Comparison of ENCODE assay signal across 7 cellular contexts in genomic region chr6:18400831-18401446, GRCh38. TPM values are rescaled to one million over a fixed set of nuclear protein-coding genes. Genes with fewer than 3 reads are reported as not detected.
A peak's percentile ranks its signal among the peaks of the same experiment; 100 is the strongest.
DNase-seq lines count a peak whose midpoint lies in the region; ATAC-seq, FAIRE-seq and TF ChIP-seq lines count a peak whose summit lies in the region.

No MANE protein-coding gene starts in this region.

- H3K9me3 ChIP-seq in OCI-LY3 (ENCODE audit: insufficient read depth, low read length) (no peaks in the 10 kb centered on the region), keratinocyte (ENCODE audit: control insufficient read depth, low read depth, low read length) (no peaks in the 10 kb centered on the region)

- DNase-seq in keratinocyte (ENCODE audit: low read depth, low spot score) = no peak
- no peak for DNase-seq in hippocampal formation (lab: John Stamatoyannopoulos, UW)
- no peak for DNase-seq in NCI-H1436 (lab: John Stamatoyannopoulos, UW)

- H2AFZ ChIP-seq in OCI-LY3 (ENCODE audit: low read depth, low read length) (no peak overlapping the region), keratinocyte (ENCODE audit: control insufficient read depth, low read length) (no peak overlapping the region)

- H3K4me3 ChIP-seq in OCI-LY3 (ENCODE audit: low read length) (peak overlapping the region; percentile 22; the same call in 1 of the 2 replicates), keratinocyte (ENCODE audit: control insufficient read depth in 2 of 3, extremely low read depth in 1 of 3, insufficient read depth in 2 of 3, low read depth in 1 of 3, low read length in 3 of 3) (no peak overlapping the region)

- H3K27me3 ChIP-seq in OCI-LY3 (ENCODE audit: low read depth, low read length) = no peaks in the 10 kb centered on the region
- no peaks in the 10 kb centered on the region for H3K27me3 ChIP-seq in keratinocyte (ENCODE audit: control insufficient read depth, extremely low read depth, insufficient read depth, low read length)

- peak overlapping the region; percentile 64 for H3K9ac ChIP-seq in OCI-LY3 (ENCODE audit: low read length)
- H3K9ac ChIP-seq in keratinocyte (ENCODE audit: control insufficient read depth, extremely low read depth, insufficient read depth, low read length) = no peak overlapping the region

- H3K27ac ChIP-seq in OCI-LY3 (ENCODE audit: low read length) (peak overlapping the region; percentile 98), keratinocyte (ENCODE audit: control insufficient read depth, insufficient read depth, low read length) (no peak overlapping the region)

- H4K20me1 ChIP-seq in OCI-LY3 (ENCODE audit: insufficient read depth, low read length) = peaks cover 76% of the 10 kb centered on the region
- H4K20me1 ChIP-seq in keratinocyte (ENCODE audit: control insufficient read depth, extremely low read depth, insufficient read depth, low read length) = no peaks in the 10 kb centered on the region

- no peaks in the 10 kb centered on the region for H3K9me1 ChIP-seq in keratinocyte (ENCODE audit: control insufficient read depth, extremely low read depth, insufficient read depth, low read length)

- H3K79me2 ChIP-seq in OCI-LY3 (ENCODE audit: low read length) = peaks cover 91% of the 10 kb centered on the region
- peaks cover 44% of the 10 kb centered on the region for H3K79me2 ChIP-seq in keratinocyte (ENCODE audit: control insufficient read depth, insufficient read depth, low read length)

- H3K4me2 ChIP-seq in OCI-LY3 (ENCODE audit: low read length) (peak overlapping the region; percentile 56), keratinocyte (ENCODE audit: control insufficient read depth, extremely low read depth, insufficient read depth, low read depth, low read length) (no peak overlapping the region)

- H3K4me1 ChIP-seq in OCI-LY3 (ENCODE audit: low read length) (peaks cover 80% of the 10 kb centered on the region), keratinocyte (ENCODE audit: control insufficient read depth, extremely low read depth, insufficient read depth, low read length) (peaks cover 10% of the 10 kb centered on the region)

- dilution Hi-C loops in keratinocyte (cut with MboI; ENCODE audit: extremely low pct_ligation_motif_present, low sequenced_read_pairs) = no loop called here

- ATAC-seq in GM19035 (IDR thresholded peaks at IDR 0.05; ENCODE audit: unreplicated experiment) (peak; percentile 90), HG02852 (IDR thresholded peaks at IDR 0.05; ENCODE audit: unreplicated experiment) (peak; percentile 89), esophagus mucosa (no peak)

- FAIRE-seq in keratinocyte (lab: Jason Lieb, UNC) = peak; percentile 9

- no peak for TF ChIP-seq CTCF in OCI-LY3 (IDR thresholded peaks at IDR 0.05; ENCODE audit: low read depth, low read length)
- no peak for TF ChIP-seq CTCF in keratinocyte (optimal IDR thresholded peaks at IDR 0.05 in 1 of 3, IDR thresholded peaks at IDR 0.05 in 1 of 3, conservative IDR thresholded peaks at IDR 0.05 in 1 of 3; ENCODE audit: extremely low read depth in 1 of 3, insufficient read depth in 2 of 3, low read length in 3 of 3)

- H3K36me3 ChIP-seq in OCI-LY3 (replicated peaks; ENCODE audit: low read depth, low read length) (peaks cover 70% of the 10 kb centered on the region), keratinocyte (ENCODE audit: control insufficient read depth in 2 of 2, extremely low read depth in 1 of 2, insufficient read depth in 2 of 2, low read length in 2 of 2) (peaks cover 11 to 17% of the 10 kb centered on the region in 2 experiments)

RNA-seq across cellular contexts. Expression of gene RNF144B, which starts 13.8 kb away (rescaled TPM):
- polyA plus RNA-seq in keratinocyte = 6.9 to 9.0 TPM (median 8.0 TPM) in 3 replicates
- 15.1 TPM for polyA plus RNA-seq in keratinocyte (2011; ENCODE audit: low read depth)
- 4.7 and 8.6 TPM in 2 replicates for polyA plus RNA-seq in keratinocyte (2011; cell fraction: cytosol; rRNA removed)
- polyA plus RNA-seq in keratinocyte (2011; cell fraction: nucleus; rRNA removed) = 9.2 and 11.0 TPM in 2 replicates
- polyA plus RNA-seq in keratinocyte (2012; ENCODE audit: low replicate concordance) = 8.5 and 18.1 TPM in 2 replicates
- 17.8 to 28.0 TPM (median 27.5 TPM) in 3 replicates for polyA minus RNA-seq in keratinocyte
- polyA minus RNA-seq in keratinocyte (2011; cell fraction: cytosol; rRNA and poly(A)+ RNA removed) = 15.3 TPM
- 17.6 and 29.7 TPM in 2 replicates for polyA minus RNA-seq in keratinocyte (2011; cell fraction: nucleus; rRNA and poly(A)+ RNA removed)
- total RNA-seq in esophagus mucosa = 21.6 TPM
